Comparison of ENCODE assay signal across 15 cellular contexts in genomic region chr9:133377721-133378216, GRCh38. TPM values are rescaled to one million over a fixed set of nuclear protein-coding genes. Genes with fewer than 3 reads are reported as not detected.
DNase-seq lines count a peak whose midpoint lies in the region; TF ChIP-seq lines count a peak whose summit lies in the region.
"Had no signal": no experiment of that assay in that cellular context is flagged by ENCODE, and none has a peak within 500 bp of the region (broad histone marks: within the 10 kb centered on the region; RNA-seq: fewer than 3 reads in every experiment).

No MANE protein-coding gene starts in this region.

- H3K9ac ChIP-seq in Karpas-422 (ENCODE audit: low read length), result no peak overlapping the region

- peaks cover 30% of the 10 kb centered on the region for H3K79me2 ChIP-seq in Karpas-422 (ENCODE audit: low read length)

- H3K4me2 ChIP-seq in Karpas-422 (ENCODE audit: low read depth, low read length, poor library complexity, severe bottlenecking), result no peak overlapping the region

- no peak overlapping the region for H3K4me3 ChIP-seq in Karpas-422 (ENCODE audit: low read length)
- H3K4me3 ChIP-seq: GM12878, lung had no signal

- no peaks in the 10 kb centered on the region for H3K27me3 Mint-ChIP-seq in nephron (ENCODE audit: low read depth)

- H3K4me1 Mint-ChIP-seq in nephron, result peaks cover 10% of the 10 kb centered on the region

- no peak for TF ChIP-seq CTCF in nephron (IDR thresholded peaks at IDR 0.05; ENCODE audit: unreplicated experiment in 3 of 3)

- peaks cover 6% of the 10 kb centered on the region for H3K36me3 Mint-ChIP-seq in nephron (ENCODE audit: low read depth)

- no peak overlapping the region for H2AFZ ChIP-seq in Karpas-422 (ENCODE audit: low read length)

- DNase-seq in ELR (ENCODE audit: low read depth), result peak; percentile 39
- DNase-seq in Karpas-422, result peak; percentile 64
- DNase-seq in amniotic epithelial cell (ENCODE audit: low read depth), result peak; percentile 81
- no peak for DNase-seq in NOMO-1 treated with DMSO at 0.1 percent for 48 hours (lab: John Stamatoyannopoulos, UW; ENCODE audit: unreplicated experiment)
- no peak for DNase-seq in NCI-H2196 treated with DMSO at 0.1 percent for 48 hours (lab: John Stamatoyannopoulos, UW; ENCODE audit: unreplicated experiment)
- no peak for DNase-seq in effector CD8-positive, alpha-beta T cell (lab: John Stamatoyannopoulos, UW)
- DNase-seq: activated CD8-positive, alpha-beta memory T cell treated with anti-CD3 and anti-CD28 coated beads, Interleukin-2, amount 50 U/mL, for 48 hours; effector memory CD4-positive, alpha-beta T cell; H9; hypothalamus; NCI-H2107 had no signal

- H3K27me3 ChIP-seq in Karpas-422 (ENCODE audit: low read length), result peaks cover 8% of the 10 kb centered on the region; the same call in 1 of the 2 replicates

- H3K9me3 Mint-ChIP-seq in nephron, result no peaks in the 10 kb centered on the region

- H3K4me1 ChIP-seq in Karpas-422 (ENCODE audit: low read length), result peaks cover 22% of the 10 kb centered on the region

- no peak overlapping the region for H3K27ac Mint-ChIP-seq in nephron
- H3K27ac Mint-ChIP-seq: H9 had no signal

- H3K36me3 ChIP-seq in Karpas-422 (ENCODE audit: insufficient read depth, low read length), result no peaks in the 10 kb centered on the region

- H3K4me3 Mint-ChIP-seq in nephron, result peak overlapping the region; percentile 19 to 75 (median 74)

- peaks cover 2% of the 10 kb centered on the region; the same call in 1 of the 2 replicates for H3K9me3 ChIP-seq in Karpas-422 (ENCODE audit: low read length)

- no peaks in the 10 kb centered on the region for H3K9me2 ChIP-seq in Karpas-422 (replicated peaks; ENCODE audit: insufficient read depth, low read length)

- H4K20me1 ChIP-seq in Karpas-422 (ENCODE audit: insufficient read depth, low read depth, low read length), result peaks cover 10% of the 10 kb centered on the region; the same call in 1 of the 2 replicates

- no peak overlapping the region for H3K27ac ChIP-seq in Karpas-422 (ENCODE audit: low read length)

RNA-seq across cellular contexts. Expression of gene STKLD1, which starts 1.6 kb away (rescaled TPM):
- 0.93 and 0.97 TPM in 2 replicates for total RNA-seq in Karpas-422 (2014; rRNA removed; shearing (Covaris generic); ENCODE audit: low replicate concordance)
- total RNA-seq: omental fat pad had no signal

RNA-seq across cellular contexts. Expression of gene SURF4, which starts 1.9 kb away (rescaled TPM):
- total RNA-seq in Karpas-422 (2014; rRNA removed; shearing (Covaris generic); ENCODE audit: low replicate concordance), result 81.1 and 84.1 TPM in 2 replicates

RNA-seq across cellular contexts. Expression of gene SURF2, which starts 21.4 kb away (rescaled TPM):
- 20.0 and 52.9 TPM in 2 replicates for total RNA-seq in Karpas-422 (2014; rRNA removed; shearing (Covaris generic); ENCODE audit: low replicate concordance)

RNA-seq across cellular contexts. Expression of gene SURF1, which starts 21.5 kb away (rescaled TPM):
- 35.6 and 40.0 TPM in 2 replicates for total RNA-seq in Karpas-422 (2014; rRNA removed; shearing (Covaris generic); ENCODE audit: low replicate concordance)

RNA-seq across cellular contexts. Expression of gene RPL7A, which starts 29.8 kb away (rescaled TPM):
- 2,407 and 2,991 TPM in 2 replicates for total RNA-seq in Karpas-422 (2014; rRNA removed; shearing (Covaris generic); ENCODE audit: low replicate concordance)

Comparison
In these comparisons a context has a peak if more than half of its experiments do, and no peak if none do; other contexts are left out.
1. DNase-seq: peak in ELR (single experiment), Karpas-422 (single experiment) and amniotic epithelial cell (single experiment); none in NOMO-1 treated with DMSO at 0.1 percent for 48 hours (single experiment), NCI-H2196 treated with DMSO at 0.1 percent for 48 hours (single experiment) and effector CD8-positive, alpha-beta T cell (single experiment).